In the genomic region with DNA sequence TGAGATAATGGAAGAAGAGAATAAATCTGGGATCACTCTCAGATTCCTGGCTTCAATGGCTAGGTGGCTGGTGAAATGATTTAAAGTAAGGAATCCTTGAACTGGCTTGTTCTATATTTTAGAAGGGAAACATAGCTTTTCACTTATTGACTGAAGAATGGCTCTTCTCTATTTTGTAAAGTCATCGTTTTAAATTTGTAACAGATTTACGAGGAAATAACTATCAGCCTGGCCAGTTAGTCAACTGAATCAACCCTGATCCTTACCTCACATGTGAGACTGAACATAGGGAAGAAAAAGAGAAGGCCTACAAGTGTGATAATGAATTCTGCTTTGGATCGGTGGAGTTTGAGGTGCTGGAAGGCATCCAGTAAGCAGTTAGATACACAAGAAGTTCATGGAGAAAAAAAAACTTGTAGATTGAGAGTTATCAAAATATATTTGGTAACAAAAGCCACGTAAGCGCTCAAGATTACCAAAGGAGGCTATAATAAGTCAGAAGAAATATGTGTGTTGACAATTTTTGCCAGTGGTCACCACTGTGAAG, we compare ENCODE assay signal across 22 cellular contexts. TPM values are rescaled to one million over a fixed set of nuclear protein-coding genes. Genes with fewer than 3 reads are reported as not detected.
"Had no signal": no experiment of that assay in that cellular context is flagged by ENCODE, and none has a peak within 500 bp of the region (broad histone marks: within the 10 kb centered on the region; RNA-seq: fewer than 3 reads in every experiment).

No MANE protein-coding gene starts in this region.

- H3K4me1 Mint-ChIP-seq: activated naive CD8-positive, alpha-beta T cell treated with anti-CD3 and anti-CD28 coated beads, Interleukin-2, amount 50 U/mL, for 24 hours had no signal

- H3K27ac ChIP-seq: brain microvascular endothelial cell had no signal

- ATAC-seq: activated CD4-positive, CD25-positive, alpha-beta regulatory T cell treated with anti-CD3 and anti-CD28 coated beads, Interleukin-2, amount 50 U/mL, for 24 hours; activated CD8-positive, alpha-beta T cell treated with anti-CD3 and anti-CD28 coated beads for 36 hours; activated naive CD4-positive, alpha-beta T cell treated with anti-CD3 and anti-CD28 coated beads, Interleukin-2, amount 50 U/mL, for 72 hours; activated naive CD8-positive, alpha-beta T cell treated with anti-CD3 and anti-CD28 coated beads, Interleukin-2, amount 50 U/mL, for 24 hours had no signal

- FAIRE-seq: RCC 7860 had no signal

- H3K9me3 Mint-ChIP-seq: activated naive CD4-positive, alpha-beta T cell treated with anti-CD3 and anti-CD28 coated beads, Interleukin-2, amount 50 U/mL, for 72 hours had no signal

- H3K4me3 Mint-ChIP-seq: activated CD8-positive, alpha-beta T cell treated with anti-CD3 and anti-CD28 coated beads for 36 hours; activated naive CD8-positive, alpha-beta T cell treated with anti-CD3 and anti-CD28 coated beads, Interleukin-2, amount 50 U/mL, for 24 hours; T-helper 1 cell treated with Interleukin-12 subunit alpha and Interleukin-12 subunit beta and Interleukin-4 antibody, amounts not matched to agents 30 μg/mL and 1 μg/mL, for 36 hours had no signal

- H3K27ac Mint-ChIP-seq: activated CD8-positive, alpha-beta T cell treated with anti-CD3 and anti-CD28 coated beads for 36 hours; activated naive CD4-positive, alpha-beta T cell treated with anti-CD3 and anti-CD28 coated beads, Interleukin-2, amount 50 U/mL, for 72 hours; activated naive CD8-positive, alpha-beta T cell treated with anti-CD3 and anti-CD28 coated beads, Interleukin-2, amount 50 U/mL, for 24 hours; T-helper 1 cell treated with Interleukin-12 subunit alpha and Interleukin-12 subunit beta and Interleukin-4 antibody, amounts not matched to agents 30 μg/mL and 1 μg/mL, for 36 hours had no signal

- H3K27me3 Mint-ChIP-seq: activated CD8-positive, alpha-beta T cell treated with anti-CD3 and anti-CD28 coated beads for 36 hours had no signal

- DNase-seq: activated CD4-positive, alpha-beta T cell treated with anti-CD3 and anti-CD28 coated beads for 4 hours; activated CD8-positive, alpha-beta memory T cell treated with anti-CD3 and anti-CD28 coated beads, Interleukin-2, amount 50 U/mL, for 4 hours; activated CD8-positive, alpha-beta T cell treated with anti-CD3 and anti-CD28 coated beads for 36 hours; activated effector memory CD4-positive, alpha-beta T cell treated with Interleukin-2 at 50 U/mL for 16 hours; activated naive CD4-positive, alpha-beta T cell; activated naive CD8-positive, alpha-beta T cell treated with anti-CD3 and anti-CD28 coated beads, Interleukin-2, amount 50 U/mL, for 24 hours; brain microvascular endothelial cell; central memory CD4-positive, alpha-beta T cell; MM.1S; NCI-H1105 treated with DMSO at 0.1 percent for 48 hours; NCI-H1436 treated with DMSO at 0.1 percent for 48 hours; NCI-H187; NCI-H2081; NCI-H446; NCI-H524; SHP77 treated with DMSO at 0.1 percent for 48 hours had no signal

- H3K27me3 ChIP-seq: brain microvascular endothelial cell had no signal

- H3K36me3 ChIP-seq: brain microvascular endothelial cell had no signal

RNA-seq across cellular contexts. Expression of gene AREG, which starts 12.0 kb away (rescaled TPM):
- total RNA-seq: chondrocyte, SK-MEL-5 had no signal
